8 cellular contexts compared by ENCODE assay signal in the genomic region with DNA sequence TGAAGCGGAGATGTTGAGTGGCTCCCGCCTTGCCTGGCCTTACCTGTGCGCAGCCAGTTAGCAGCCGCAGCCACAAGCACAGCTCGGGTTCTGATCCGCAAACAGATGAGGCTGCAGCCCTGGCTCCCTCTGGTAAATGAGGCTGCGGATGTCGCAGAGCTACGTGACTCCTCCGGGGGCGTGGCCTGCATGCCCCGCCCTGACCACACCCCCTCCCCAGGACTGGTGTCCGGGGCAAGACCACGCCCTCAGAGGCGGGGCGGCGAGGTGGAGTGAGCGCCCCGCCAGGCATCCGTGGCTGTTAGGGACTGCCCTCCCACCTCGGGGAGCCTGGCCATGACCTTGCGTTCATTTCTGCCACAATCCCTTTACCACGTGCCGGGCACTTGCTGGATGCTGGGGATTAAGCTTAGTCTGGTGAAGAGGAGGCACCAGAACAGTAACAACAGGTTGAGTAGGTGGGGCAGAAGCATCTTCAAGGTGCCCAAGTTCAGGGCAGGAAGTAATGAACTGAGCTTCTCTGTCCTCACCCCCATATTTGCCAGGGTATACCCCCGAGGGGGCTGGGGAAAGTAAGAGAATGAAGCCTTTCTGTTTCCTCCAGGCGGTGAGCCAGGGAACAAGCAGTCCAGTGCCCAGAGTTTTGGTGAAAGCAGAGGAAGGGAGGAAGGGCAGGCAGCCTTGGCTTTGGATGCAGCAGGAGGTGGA. TPM values are rescaled to one million over a fixed set of nuclear protein-coding genes. Genes with fewer than 3 reads are reported as not detected.
A peak's percentile ranks its signal among the peaks of the same experiment; 100 is the strongest.
DNase-seq lines count a peak whose midpoint lies in the region; ATAC-seq and TF ChIP-seq lines count a peak whose summit lies in the region.

Gene ALDOC (minus strand): TSS at position 138 of the 708 bp plus-strand sequence. CDS start 1,363 bp downstream, outside the sequence.

- peaks cover 9% of the 10 kb centered on the region for H3K36me3 Mint-ChIP-seq in CD4-positive, alpha-beta T cell (ENCODE audit: low read depth)

- no peaks in the 10 kb centered on the region for H3K9me2 ChIP-seq in OCI-LY7 (ENCODE audit: insufficient read depth, low read length)

- POLR2A ChIA-PET in CD4-positive, alpha-beta T cell (lab: Charles Lee): interaction anchor here (0.6 to 2.1 kb wide), 18 partner anchors 9 to 375 kb away, joined by 3 to 36 read pairs (median 5); partner anchors contain the start of genes BLTP2, PHF12, RPL23A and SDF2
- POLR2A ChIA-PET in OCI-LY7 (lab: Charles Lee): interaction anchor here (0.5 to 1.6 kb wide), 6 partner anchors 8 to 84 kb away, joined by 3 to 13 read pairs (median 4); no protein-coding TSS in a partner anchor

- peak; percentile 95 to 99 (median 98) for DNase-seq in CD4-positive, alpha-beta T cell
- peak; percentile 93 for DNase-seq in HT-29 (ENCODE audit: low spot score)
- peak; percentile 99 for DNase-seq in OCI-LY7 (ENCODE audit: low spot score)
- peak; percentile 99 for DNase-seq in activated T-cell treated with anti-CD3 and anti-CD28 coated beads for 48 hours (ENCODE audit: low read depth)
- DNase-seq in stimulated activated CD8-positive, alpha-beta memory T cell treated with anti-CD3 and anti-CD28 coated beads, Interleukin-7, amount 100 ng/mL, for 1 hour (ENCODE audit: low read depth in 2 of 2): peak; percentile 94 to 96

- intact Hi-C loops in CD4-positive, alpha-beta T cell (cut with DNase I, micrococcal nuclease): loop anchor here (1.0 to 10.0 kb wide), 6 partner anchors 21 to 378 kb away; partner anchors contain the start of genes UNC119 (in 2 of the 2), PHF12 (in 1 of the 2) and SPAG5 (in 1 of the 2)
- intact Hi-C loops in OCI-LY7 (cut with micrococcal nuclease; ENCODE audit: unreplicated experiment): no loop called here

- H3K36me3 ChIP-seq in OCI-LY7 (ENCODE audit: insufficient read depth, low read length): peaks cover 67% of the 10 kb centered on the region
- peaks cover 0 to 5% of the 10 kb centered on the region in 2 donors for H3K36me3 ChIP-seq in esophagus (ENCODE audit: control insufficient read depth in 2 of 2, insufficient read depth in 2 of 2, low read length in 1 of 2)
- H3K36me3 ChIP-seq in mucosa of stomach (ENCODE audit: control insufficient read depth, insufficient read depth, low read length): no peaks in the 10 kb centered on the region

- H3K4me1 Mint-ChIP-seq in CD4-positive, alpha-beta T cell (ENCODE audit: low read depth): peaks cover 31% of the 10 kb centered on the region

- H3K4me2 ChIP-seq in OCI-LY7 (ENCODE audit: low read length): peak within 1 kb of the TSS; percentile 50

- no peak within 1 kb of the TSS for H3K27ac ChIP-seq in CD4-positive, alpha-beta T cell (ENCODE audit: low read depth, low read length)
- H3K27ac ChIP-seq in OCI-LY7 (ENCODE audit: low read depth, low read length, poor library complexity, severe bottlenecking) (peak within 1 kb of the TSS; percentile 58), esophagus (ENCODE audit: low read depth in 2 of 2, low read length in 1 of 2) (peak within 1 kb of the TSS; percentile 40 to 68)

- peak; percentile 97 for ATAC-seq in CD4-positive, alpha-beta T cell (ENCODE audit: poor library complexity)
- ATAC-seq in GM19438 (IDR thresholded peaks at IDR 0.05; ENCODE audit: low read depth, unreplicated experiment): peak; percentile 86

- peaks cover 17% of the 10 kb centered on the region for H3K4me1 ChIP-seq in OCI-LY7 (ENCODE audit: insufficient read depth, low read length, poor library complexity, severe bottlenecking)
- peaks cover 0 to 4% of the 10 kb centered on the region in 2 donors for H3K4me1 ChIP-seq in esophagus (ENCODE audit: control insufficient read depth in 2 of 2, insufficient read depth in 2 of 2, low read length in 1 of 2)
- peaks cover 25% of the 10 kb centered on the region for H3K4me1 ChIP-seq in mucosa of stomach (ENCODE audit: control insufficient read depth, insufficient read depth, low read length)

- no peaks in the 10 kb centered on the region for H3K9me3 ChIP-seq in CD4-positive, alpha-beta T cell (ENCODE audit: control insufficient read depth, low read length)
- no peaks in the 10 kb centered on the region for H3K9me3 ChIP-seq in OCI-LY7 (ENCODE audit: low read length)
- H3K9me3 ChIP-seq in esophagus (ENCODE audit: control insufficient read depth in 2 of 2, insufficient read depth in 1 of 2, low read depth in 1 of 2, low read length in 1 of 2): no peaks in the 10 kb centered on the region
- no peaks in the 10 kb centered on the region for H3K9me3 ChIP-seq in mucosa of stomach (ENCODE audit: control insufficient read depth, low read length)

- no peaks in the 10 kb centered on the region for H3K27me3 Mint-ChIP-seq in CD4-positive, alpha-beta T cell

- peak within 1 kb of the TSS; percentile 87 for H3K4me3 Mint-ChIP-seq in CD4-positive, alpha-beta T cell

- no peak within 1 kb of the TSS for H3K9ac ChIP-seq in mucosa of stomach (ENCODE audit: low read length)

- no peak for TF ChIP-seq CTCF in CD4-positive, alpha-beta T cell (IDR thresholded peaks at IDR 0.05)
- no peak for TF ChIP-seq CTCF in OCI-LY7 (conservative IDR thresholded peaks at IDR 0.05; ENCODE audit: low read length)

- H3K79me2 ChIP-seq in OCI-LY7 (ENCODE audit: insufficient read depth, low read depth, low read length): no peaks in the 10 kb centered on the region

- no TSS peak for BruUV-seq in OCI-LY7 (replicated peaks; lab: Mats Ljungman, UMichigan)

- no peaks in the 10 kb centered on the region for H3K27me3 ChIP-seq in CD4-positive, alpha-beta T cell (ENCODE audit: control insufficient read depth, insufficient read depth, low read length)
- H3K27me3 ChIP-seq in esophagus (ENCODE audit: control insufficient read depth in 1 of 2, insufficient read depth in 2 of 2, low read length in 2 of 2) (no peaks in the 10 kb centered on the region), mucosa of stomach (ENCODE audit: control insufficient read depth, insufficient read depth, low read length) (no peaks in the 10 kb centered on the region)

- H3K27ac Mint-ChIP-seq in CD4-positive, alpha-beta T cell: peak within 1 kb of the TSS; percentile 77

- no peaks in the 10 kb centered on the region for H4K20me1 ChIP-seq in OCI-LY7 (ENCODE audit: insufficient read depth, low read length)

- CTCF ChIA-PET in CD4-positive, alpha-beta T cell (lab: Charles Lee): interaction anchor here (0.7 kb wide), 2 partner anchors 27 to 67 kb away, joined by 3 to 4 read pairs; no protein-coding TSS in a partner anchor
- CTCF ChIA-PET in OCI-LY7 (lab: Charles Lee; ENCODE audit: unreplicated experiment): interaction anchor here (0.9 to 1.3 kb wide), 2 partner anchors 21 to 70 kb away, joined by 3 to 5 read pairs; no protein-coding TSS in a partner anchor

- H3K4me3 ChIP-seq in OCI-LY7 (ENCODE audit: low read depth, low read length, poor library complexity, severe bottlenecking) (peak within 1 kb of the TSS; percentile 34), esophagus (ENCODE audit: low read depth in 1 of 2, low read length in 2 of 2) (peak within 1 kb of the TSS in 1 of 2 donors; percentile 31), mucosa of stomach (ENCODE audit: low read length) (peak within 1 kb of the TSS; percentile 17)

- WGBS in esophagus, 2 donors: 5 to 9% methylated on average over 24 to 26 of the region's 26 CpGs

- no peaks in the 10 kb centered on the region for H3K9me3 Mint-ChIP-seq in CD4-positive, alpha-beta T cell

- no peak within 1 kb of the TSS for H2AFZ ChIP-seq in OCI-LY7 (ENCODE audit: low read length)

RNA-seq across cellular contexts. Expression of gene ALDOC, which starts in this region (rescaled TPM):
- total RNA-seq in CD4-positive, alpha-beta T cell: 10 to 100 TPM; 21.8 to 22.7 TPM
- 43.5 and 46.9 TPM in 2 replicates for total RNA-seq in HT-29 (2014; rRNA removed; shearing (Covaris generic))
- 62.4 and 70.7 TPM in 2 replicates for total RNA-seq in OCI-LY7 (2014; rRNA removed; shearing (Covaris generic))
- 25.7 and 46.2 TPM in 2 replicates for total RNA-seq in OCI-LY7 (2022)
- 10 to 100 TPM; 21.3 to 24.0 TPM for polyA plus RNA-seq in esophagus
